ENCODE assay signal across 8 cellular contexts in the genomic region with DNA sequence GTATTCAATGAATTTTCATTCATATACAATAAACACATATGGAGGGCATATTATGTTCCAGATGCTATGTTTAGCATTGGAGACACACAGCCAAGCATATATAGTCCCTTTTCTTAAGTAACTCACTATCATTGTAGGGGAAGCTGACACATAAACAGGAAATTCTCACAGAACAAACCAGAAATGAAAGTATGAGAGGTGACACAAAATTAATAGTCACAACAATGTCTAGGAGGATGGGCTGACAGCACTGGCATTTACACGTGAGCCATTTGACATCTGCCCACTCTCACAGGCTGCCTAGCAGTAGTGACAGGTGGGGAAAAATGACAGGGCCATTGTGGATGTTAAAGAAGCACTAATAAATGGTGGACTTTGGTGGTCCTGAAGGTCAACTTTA. TPM values are rescaled to one million over a fixed set of nuclear protein-coding genes. Genes with fewer than 3 reads are reported as not detected.
DNase-seq lines count a peak whose midpoint lies in the region; ATAC-seq, FAIRE-seq and TF ChIP-seq lines count a peak whose summit lies in the region.

No MANE protein-coding gene starts in this region.

- no peak for ATAC-seq in HG03354 (IDR thresholded peaks at IDR 0.05; ENCODE audit: poor library complexity, severe bottlenecking, unreplicated experiment)

- peak overlapping the region; percentile 90 for H3K4me3 ChIP-seq in effector memory CD4-positive, alpha-beta T cell (ENCODE audit: insufficient read depth, low read depth, low read length, poor library complexity, severe bottlenecking)

- H3K27me3 ChIP-seq in effector memory CD4-positive, alpha-beta T cell (replicated peaks; ENCODE audit: control insufficient read depth, insufficient read depth, low read length, poor library complexity, severe bottlenecking), result no peaks in the 10 kb centered on the region

- TF ChIP-seq CTCF in glutamatergic neuron (IDR thresholded peaks at IDR 0.05; ENCODE audit: partially characterized antibody, unreplicated experiment), result no peak

- H3K36me3 ChIP-seq in effector memory CD4-positive, alpha-beta T cell (ENCODE audit: control insufficient read depth, insufficient read depth, low read length), result peaks cover 8% of the 10 kb centered on the region

- H3K4me1 ChIP-seq in effector memory CD4-positive, alpha-beta T cell (ENCODE audit: control insufficient read depth, insufficient read depth, low read length, poor library complexity, severe bottlenecking), result peaks cover 17% of the 10 kb centered on the region

- peak; percentile 67 for FAIRE-seq in GM19239 (lab: Jason Lieb, UNC)

- no peaks in the 10 kb centered on the region for H3K9me3 ChIP-seq in effector memory CD4-positive, alpha-beta T cell (ENCODE audit: control insufficient read depth, low read length)

- H3K27ac Mint-ChIP-seq in T-helper 2 cell treated with Interferon-gamma antibody and Interleukin-4, amounts not matched to agents 5 μg/mL and 100 μg/mL, for 36 hours, result peak overlapping the region; percentile 100
- no peak overlapping the region for H3K27ac Mint-ChIP-seq in glutamatergic neuron (ENCODE audit: unreplicated experiment)

- H3K27me3 Mint-ChIP-seq in T-helper 2 cell treated with Interferon-gamma antibody and Interleukin-4, amounts not matched to agents 5 μg/mL and 100 μg/mL, for 36 hours (ENCODE audit: low read depth), result no peaks in the 10 kb centered on the region
- peaks cover 7% of the 10 kb centered on the region for H3K27me3 Mint-ChIP-seq in glutamatergic neuron (ENCODE audit: unreplicated experiment)

- no peaks in the 10 kb centered on the region for H3K9me3 Mint-ChIP-seq in T-helper 2 cell treated with Interferon-gamma antibody and Interleukin-4, amounts not matched to agents 5 μg/mL and 100 μg/mL, for 36 hours
- peaks cover 21% of the 10 kb centered on the region for H3K9me3 Mint-ChIP-seq in glutamatergic neuron (ENCODE audit: unreplicated experiment)

- H3K4me1 Mint-ChIP-seq in T-helper 2 cell treated with Interferon-gamma antibody and Interleukin-4, amounts not matched to agents 5 μg/mL and 100 μg/mL, for 36 hours (ENCODE audit: low read depth), result peaks cover 31% of the 10 kb centered on the region
- peaks cover 8% of the 10 kb centered on the region for H3K4me1 Mint-ChIP-seq in glutamatergic neuron (ENCODE audit: low read depth, unreplicated experiment)

- DNase-seq in GM19239 (ENCODE audit: insufficient read length, low spot score) (no peak), SHP77 treated with DMSO at 0.1 percent for 48 hours (lab: John Stamatoyannopoulos, UW) (no peak), NCI-H146 treated with DMSO at 0.1 percent for 48 hours (lab: John Stamatoyannopoulos, UW; ENCODE audit: unreplicated experiment) (no peak), glutamatergic neuron (no peak)
- peak; percentile 37 for DNase-seq in T-helper 2 cell treated with Interferon-gamma antibody and Interleukin-4, amounts not matched to agents 5 μg/mL and 100 μg/mL, for 36 hours (ENCODE audit: low spot score)
- peak; percentile 18 to 33 (median 23) for DNase-seq in effector memory CD4-positive, alpha-beta T cell
- DNase-seq in stimulated activated CD4-positive, alpha-beta T cell treated with anti-CD3 and anti-CD28 coated beads, Interleukin-4, amount 100 ng/mL, for 24 hours, result peak; percentile 54

- peak overlapping the region; percentile 97 for H3K4me3 Mint-ChIP-seq in T-helper 2 cell treated with Interferon-gamma antibody and Interleukin-4, amounts not matched to agents 5 μg/mL and 100 μg/mL, for 36 hours
- H3K4me3 Mint-ChIP-seq in glutamatergic neuron (ENCODE audit: unreplicated experiment), result no peak overlapping the region

- peak overlapping the region; percentile 100 for H3K27ac ChIP-seq in effector memory CD4-positive, alpha-beta T cell (ENCODE audit: insufficient read depth, low read length, poor library complexity, severe bottlenecking)

- peaks cover 16% of the 10 kb centered on the region for H3K36me3 Mint-ChIP-seq in T-helper 2 cell treated with Interferon-gamma antibody and Interleukin-4, amounts not matched to agents 5 μg/mL and 100 μg/mL, for 36 hours (ENCODE audit: low read depth)
- H3K36me3 Mint-ChIP-seq in glutamatergic neuron (ENCODE audit: unreplicated experiment), result no peaks in the 10 kb centered on the region

RNA-seq across cellular contexts. Expression of gene CNOT6L, which starts 2.6 kb away (rescaled TPM):
- total RNA-seq in glutamatergic neuron (ENCODE audit: unreplicated experiment), result 11.9 TPM

RNA-seq across cellular contexts. Expression of gene MRPL1, which starts 40.9 kb away (rescaled TPM):
- total RNA-seq in glutamatergic neuron (ENCODE audit: unreplicated experiment), result 20.1 TPM

Comparison
In these comparisons a context has a peak if more than half of its experiments do, and no peak if none do; other contexts are left out.
1. DNase-seq: peak in T-helper 2 cell treated with Interferon-gamma antibody and Interleukin-4, amounts not matched to agents 5 μg/mL and 100 μg/mL, for 36 hours (single experiment), effector memory CD4-positive, alpha-beta T cell (3 of 3) and stimulated activated CD4-positive, alpha-beta T cell treated with anti-CD3 and anti-CD28 coated beads, Interleukin-4, amount 100 ng/mL, for 24 hours (single experiment); none in GM19239 (single experiment), SHP77 treated with DMSO at 0.1 percent for 48 hours (single experiment), NCI-H146 treated with DMSO at 0.1 percent for 48 hours (single experiment) and glutamatergic neuron (single experiment).